In genomic region chrX:153226344-153227190, GRCh38 we compare ENCODE assay signal across 1 cellular context.
A peak's percentile ranks its signal among the peaks of the same experiment; 100 is the strongest.
TF ChIP-seq lines count a peak whose summit lies in the region.

No MANE protein-coding gene starts in this region.

TF ChIP-seq in K562, 482 proteins besides CTCF, POLR2A, EP300 and RAD21 (continued from another document and continues in another):
- TF ChIP-seq CLOCK (CRISPR knock-in tag; IDR thresholded peaks at IDR 0.05; ENCODE audit: borderline replicate concordance) (no peak), TAF9B (IDR thresholded peaks at IDR 0.05; ENCODE audit: partially characterized antibody) (no peak), ILF3 (IDR thresholded peaks at IDR 0.05; ENCODE audit: borderline replicate concordance) (no peak), HDAC1 (IDR thresholded peaks at IDR 0.05) (peak in 1 of 2 experiments; percentile 62; a peak in 1 of 4 replicates), JUN (IDR thresholded peaks at IDR 0.05; ENCODE audit: borderline replicate concordance, low read depth, low read length) (peak; percentile 24; the same call in 1 of the 2 replicates), JUN (CRISPR knock-in tag; IDR thresholded peaks at IDR 0.05; ENCODE audit: borderline replicate concordance) (no peak), FOXP1 (CRISPR knock-in tag; IDR thresholded peaks at IDR 0.05) (no peak), PTRF (tag; IDR thresholded peaks at IDR 0.05) (no peak), CBX5 (IDR thresholded peaks at IDR 0.05; ENCODE audit: borderline replicate concordance, low read depth) (no peak), SP1 (CRISPR knock-in tag; IDR thresholded peaks at IDR 0.05) (peak; percentile 51), ADNP (tag; IDR thresholded peaks at IDR 0.05) (no peak), ZNF174 (CRISPR knock-in tag; IDR thresholded peaks at IDR 0.05) (no peak), TEAD4 (IDR thresholded peaks at IDR 0.05; ENCODE audit: low read length) (peak; percentile 6), TEAD4 (CRISPR knock-in tag; IDR thresholded peaks at IDR 0.05; ENCODE audit: borderline replicate concordance) (no peak), TBP (optimal IDR thresholded peaks at IDR 0.05; ENCODE audit: low read depth, low read length) (no peak), PTBP1 (IDR thresholded peaks at IDR 0.05; ENCODE audit: low read depth, low read length) (no peak), BRF1 (IDR thresholded peaks at IDR 0.05; ENCODE audit: borderline replicate concordance, extremely low read depth, insufficient read length) (no peak), TRIM28 (IDR thresholded peaks at IDR 0.05) (no peak), GTF2B (IDR thresholded peaks at IDR 0.05; ENCODE audit: extremely low read depth, insufficient read length) (no peak), ARHGAP35 (IDR thresholded peaks at IDR 0.05; ENCODE audit: partially characterized antibody) (no peak), TEAD2 (tag; IDR thresholded peaks at IDR 0.05) (no peak), MCM3 (IDR thresholded peaks at IDR 0.05) (no peak), MTF1 (CRISPR knock-in tag; IDR thresholded peaks at IDR 0.05; ENCODE audit: borderline replicate concordance) (no peak), CBFB (CRISPR knock-in tag; IDR thresholded peaks at IDR 0.05) (no peak), ZNF263 (CRISPR knock-in tag; IDR thresholded peaks at IDR 0.05; ENCODE audit: borderline replicate concordance) (no peak), SREBF2 (CRISPR knock-in tag; IDR thresholded peaks at IDR 0.05) (no peak), PHB2 (IDR thresholded peaks at IDR 0.05; ENCODE audit: low read depth) (no peak), RBM22 (IDR thresholded peaks at IDR 0.05; ENCODE audit: low read depth, low read length, poor library complexity, severe bottlenecking) (no peak), CREB3 (tag; conservative IDR thresholded peaks at IDR 0.05; ENCODE audit: low read depth) (no peak), ZNF3 (CRISPR knock-in tag; IDR thresholded peaks at IDR 0.05) (no peak), ZKSCAN1 (IDR thresholded peaks at IDR 0.05; ENCODE audit: low read depth, low read length) (no peak), ESRRA (IDR thresholded peaks at IDR 0.05; ENCODE audit: borderline replicate concordance, low read depth) (peak; percentile 89; the same call in 1 of the 2 replicates), IFI16 (CRISPR knock-in tag; IDR thresholded peaks at IDR 0.05) (no peak), SAFB2 (IDR thresholded peaks at IDR 0.05; ENCODE audit: borderline replicate concordance, low read depth, low read length, severe bottlenecking) (no peak), SIRT6 (IDR thresholded peaks at IDR 0.05; ENCODE audit: low read depth, low read length) (no peak), ZNF140 (CRISPR knock-in tag; IDR thresholded peaks at IDR 0.05) (no peak), RBM25 (IDR thresholded peaks at IDR 0.05; ENCODE audit: low read depth, low read length, severe bottlenecking) (no peak), POLR2B (IDR thresholded peaks at IDR 0.05; ENCODE audit: low read depth, partially characterized antibody) (peak; percentile 12), RUNX1 (IDR thresholded peaks at IDR 0.05; ENCODE audit: low read depth) (no peak), HMBOX1 (IDR thresholded peaks at IDR 0.05) (no peak), MXI1 (IDR thresholded peaks at IDR 0.05; ENCODE audit: low read depth, low read length) (no peak), MYNN (IDR thresholded peaks at IDR 0.05) (no peak), MYNN (CRISPR knock-in tag; IDR thresholded peaks at IDR 0.05) (no peak), ZNF217 (CRISPR knock-in tag; IDR thresholded peaks at IDR 0.05) (no peak), RHOXF2B (CRISPR knock-in tag; conservative IDR thresholded peaks at IDR 0.05) (no peak), TSC22D4 (tag; IDR thresholded peaks at IDR 0.05) (no peak), STAT5B (CRISPR knock-in tag; IDR thresholded peaks at IDR 0.05) (no peak), MITF (IDR thresholded peaks at IDR 0.05) (no peak), PKNOX1 (IDR thresholded peaks at IDR 0.05) (peak; percentile 95)
- TF ChIP-seq, protein P1, sequence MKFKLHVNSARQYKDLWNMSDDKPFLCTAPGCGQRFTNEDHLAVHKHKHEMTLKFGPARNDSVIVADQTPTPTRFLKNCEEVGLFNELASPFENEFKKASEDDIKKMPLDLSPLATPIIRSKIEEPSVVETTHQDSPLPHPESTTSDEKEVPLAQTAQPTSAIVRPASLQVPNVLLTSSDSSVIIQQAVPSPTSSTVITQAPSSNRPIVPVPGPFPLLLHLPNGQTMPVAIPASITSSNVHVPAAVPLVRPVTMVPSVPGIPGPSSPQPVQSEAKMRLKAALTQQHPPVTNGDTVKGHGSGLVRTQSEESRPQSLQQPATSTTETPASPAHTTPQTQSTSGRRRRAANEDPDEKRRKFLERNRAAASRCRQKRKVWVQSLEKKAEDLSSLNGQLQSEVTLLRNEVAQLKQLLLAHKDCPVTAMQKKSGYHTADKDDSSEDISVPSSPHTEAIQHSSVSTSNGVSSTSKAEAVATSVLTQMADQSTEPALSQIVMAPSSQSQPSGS (CRISPR knock-in tag; IDR thresholded peaks at IDR 0.05) = no peak
- TF ChIP-seq, protein P2, sequence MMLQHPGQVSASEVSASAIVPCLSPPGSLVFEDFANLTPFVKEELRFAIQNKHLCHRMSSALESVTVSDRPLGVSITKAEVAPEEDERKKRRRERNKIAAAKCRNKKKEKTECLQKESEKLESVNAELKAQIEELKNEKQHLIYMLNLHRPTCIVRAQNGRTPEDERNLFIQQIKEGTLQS (IDR thresholded peaks at IDR 0.05) = peak; percentile 62
- TF ChIP-seq, protein P2 (CRISPR knock-in tag; conservative IDR thresholded peaks at IDR 0.05) = no peak
- TF ChIP-seq, protein P3, sequence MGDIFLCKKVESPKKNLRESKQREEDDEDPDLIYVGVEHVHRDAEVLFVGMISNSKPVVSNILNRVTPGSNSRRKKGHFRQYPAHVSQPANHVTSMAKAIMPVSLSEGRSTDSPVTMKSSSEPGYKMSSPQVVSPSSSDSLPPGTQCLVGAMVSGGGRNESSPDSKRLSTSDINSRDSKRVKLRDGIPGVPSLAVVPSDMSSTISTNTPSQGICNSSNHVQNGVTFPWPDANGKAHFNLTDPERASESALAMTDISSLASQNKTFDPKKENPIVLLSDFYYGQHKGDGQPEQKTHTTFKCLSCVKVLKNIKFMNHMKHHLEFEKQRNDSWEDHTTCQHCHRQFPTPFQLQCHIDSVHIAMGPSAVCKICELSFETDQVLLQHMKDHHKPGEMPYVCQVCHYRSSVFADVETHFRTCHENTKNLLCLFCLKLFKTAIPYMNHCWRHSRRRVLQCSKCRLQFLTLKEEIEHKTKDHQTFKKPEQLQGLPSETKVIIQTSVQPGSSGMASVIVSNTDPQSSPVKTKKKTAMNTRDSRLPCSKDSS (IDR thresholded peaks at IDR 0.05; ENCODE audit: low read depth, partially characterized antibody) = no peak
- TF ChIP-seq, protein P4, sequence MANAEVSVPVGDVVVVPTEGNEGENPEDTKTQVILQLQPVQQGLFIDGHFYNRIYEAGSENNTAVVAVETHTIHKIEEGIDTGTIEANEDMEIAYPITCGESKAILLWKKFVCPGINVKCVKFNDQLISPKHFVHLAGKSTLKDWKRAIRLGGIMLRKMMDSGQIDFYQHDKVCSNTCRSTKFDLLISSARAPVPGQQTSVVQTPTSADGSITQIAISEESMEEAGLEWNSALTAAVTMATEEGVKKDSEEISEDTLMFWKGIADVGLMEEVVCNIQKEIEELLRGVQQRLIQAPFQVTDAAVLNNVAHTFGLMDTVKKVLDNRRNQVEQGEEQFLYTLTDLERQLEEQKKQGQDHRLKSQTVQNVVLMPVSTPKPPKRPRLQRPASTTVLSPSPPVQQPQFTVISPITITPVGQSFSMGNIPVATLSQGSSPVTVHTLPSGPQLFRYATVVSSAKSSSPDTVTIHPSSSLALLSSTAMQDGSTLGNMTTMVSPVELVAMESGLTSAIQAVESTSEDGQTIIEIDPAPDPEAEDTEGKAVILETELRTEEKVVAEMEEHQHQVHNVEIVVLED (CRISPR knock-in tag; IDR thresholded peaks at IDR 0.05) = no peak
- TF ChIP-seq, protein P5, sequence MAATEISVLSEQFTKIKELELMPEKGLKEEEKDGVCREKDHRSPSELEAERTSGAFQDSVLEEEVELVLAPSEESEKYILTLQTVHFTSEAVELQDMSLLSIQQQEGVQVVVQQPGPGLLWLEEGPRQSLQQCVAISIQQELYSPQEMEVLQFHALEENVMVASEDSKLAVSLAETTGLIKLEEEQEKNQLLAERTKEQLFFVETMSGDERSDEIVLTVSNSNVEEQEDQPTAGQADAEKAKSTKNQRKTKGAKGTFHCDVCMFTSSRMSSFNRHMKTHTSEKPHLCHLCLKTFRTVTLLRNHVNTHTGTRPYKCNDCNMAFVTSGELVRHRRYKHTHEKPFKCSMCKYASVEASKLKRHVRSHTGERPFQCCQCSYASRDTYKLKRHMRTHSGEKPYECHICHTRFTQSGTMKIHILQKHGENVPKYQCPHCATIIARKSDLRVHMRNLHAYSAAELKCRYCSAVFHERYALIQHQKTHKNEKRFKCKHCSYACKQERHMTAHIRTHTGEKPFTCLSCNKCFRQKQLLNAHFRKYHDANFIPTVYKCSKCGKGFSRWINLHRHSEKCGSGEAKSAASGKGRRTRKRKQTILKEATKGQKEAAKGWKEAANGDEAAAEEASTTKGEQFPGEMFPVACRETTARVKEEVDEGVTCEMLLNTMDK (IDR thresholded peaks at IDR 0.05; ENCODE audit: borderline replicate concordance, insufficient read depth, low read depth, low read length, poor library complexity, severe bottlenecking) = no peak
- TF ChIP-seq, protein P6, sequence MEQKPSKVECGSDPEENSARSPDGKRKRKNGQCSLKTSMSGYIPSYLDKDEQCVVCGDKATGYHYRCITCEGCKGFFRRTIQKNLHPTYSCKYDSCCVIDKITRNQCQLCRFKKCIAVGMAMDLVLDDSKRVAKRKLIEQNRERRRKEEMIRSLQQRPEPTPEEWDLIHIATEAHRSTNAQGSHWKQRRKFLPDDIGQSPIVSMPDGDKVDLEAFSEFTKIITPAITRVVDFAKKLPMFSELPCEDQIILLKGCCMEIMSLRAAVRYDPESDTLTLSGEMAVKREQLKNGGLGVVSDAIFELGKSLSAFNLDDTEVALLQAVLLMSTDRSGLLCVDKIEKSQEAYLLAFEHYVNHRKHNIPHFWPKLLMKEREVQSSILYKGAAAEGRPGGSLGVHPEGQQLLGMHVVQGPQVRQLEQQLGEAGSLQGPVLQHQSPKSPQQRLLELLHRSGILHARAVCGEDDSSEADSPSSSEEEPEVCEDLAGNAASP (IDR thresholded peaks at IDR 0.05) = peak; percentile 74
